10 cellular contexts compared by ENCODE assay signal in the genomic region with DNA sequence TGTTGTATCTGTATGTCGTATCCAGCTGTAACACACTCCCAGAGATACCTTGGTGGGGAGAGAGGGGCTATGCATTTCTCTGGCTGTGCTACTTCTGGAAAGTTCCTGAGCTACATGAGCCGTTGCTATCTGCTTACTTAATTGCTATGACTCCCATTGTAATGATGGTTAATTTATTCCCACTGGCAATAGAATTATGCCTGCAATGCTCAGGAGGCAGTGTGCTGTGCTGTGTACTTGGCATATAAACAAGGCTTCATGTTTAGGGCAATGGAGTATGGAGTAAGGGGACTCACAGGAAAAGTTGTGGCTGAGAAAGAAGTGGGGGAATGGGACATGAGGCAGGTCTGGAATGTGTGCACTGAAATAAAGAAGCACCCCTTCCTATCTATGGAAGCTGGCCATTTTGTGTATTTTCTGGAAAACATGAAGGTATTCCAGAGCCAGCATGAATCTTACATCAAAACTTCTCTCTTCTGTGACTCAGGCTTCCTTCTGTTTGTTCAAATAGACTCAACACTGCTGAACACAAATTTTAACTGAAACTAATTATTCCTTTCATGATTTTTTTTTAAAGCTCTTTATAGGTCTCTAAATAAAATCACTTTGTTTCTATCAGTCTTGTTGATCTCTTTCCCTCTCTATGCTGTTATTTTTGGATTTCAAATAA. TPM values are rescaled to one million over a fixed set of nuclear protein-coding genes. Genes with fewer than 3 reads are reported as not detected.
A peak's percentile ranks its signal among the peaks of the same experiment; 100 is the strongest.
DNase-seq lines count a peak whose midpoint lies in the region; ATAC-seq lines count a peak whose summit lies in the region.
"Had no signal": no experiment of that assay in that cellular context is flagged by ENCODE, and none has a peak within 500 bp of the region (broad histone marks: within the 10 kb centered on the region; RNA-seq: fewer than 3 reads in every experiment).

No MANE protein-coding gene starts in this region.

- H2AFZ ChIP-seq in GM23248: no peak overlapping the region

- WGBS in GM23248 (ENCODE audit: low coverage in 1 of 2, low lambda C conversion rate in 2 of 2, missing lambda C conversion rate in 2 of 2), 2 experiments: 50% methylated on average over 2 of the region's 2 CpGs

- DNase-seq in GM23248: peak; percentile 81
- DNase-seq in T-helper 17 cell: no peak
- peak; percentile 48 for DNase-seq in fibroblast of gingiva (ENCODE audit: low read depth)
- DNase-seq in posterior cingulate gyrus: no peak
- DNase-seq in NCI-H1105 (lab: John Stamatoyannopoulos, UW): no peak
- no peak for DNase-seq in mesenteric fat pad (ENCODE audit: low spot score)
- DNase-seq in NCI-H526 (lab: John Stamatoyannopoulos, UW): no peak
- DNase-seq: GOT3, NCI-H526 treated with DMSO at 0.1 percent for 48 hours had no signal

- no peaks in the 10 kb centered on the region for H4K20me1 ChIP-seq in GM23248 (ENCODE audit: insufficient read depth)

- H3K27ac Mint-ChIP-seq in T-helper 17 cell: peak overlapping the region; percentile 99

- H3K4me3 ChIP-seq in GM23248 (peak overlapping the region; percentile 17; the same call in 1 of the 2 replicates), skin epidermis (no peak overlapping the region)

- H3K9me3 ChIP-seq in GM23248 (ENCODE audit: low read depth) (no peaks in the 10 kb centered on the region), T-helper 17 cell (ENCODE audit: control insufficient read depth, low read length, poor library complexity, severe bottlenecking) (no peaks in the 10 kb centered on the region)

- H3K36me3 ChIP-seq in GM23248 (ENCODE audit: low read depth): peaks cover 74% of the 10 kb centered on the region

- no peak for ATAC-seq in T-helper 17 cell

- H3K4me1 Mint-ChIP-seq in T-helper 17 cell: peaks cover 76% of the 10 kb centered on the region

- H3K79me2 ChIP-seq in GM23248 (ENCODE audit: insufficient read depth): peaks cover 92% of the 10 kb centered on the region

- peaks cover 35% of the 10 kb centered on the region for H3K36me3 Mint-ChIP-seq in T-helper 17 cell (ENCODE audit: low read depth)

- H3K4me3 Mint-ChIP-seq in T-helper 17 cell: peak overlapping the region; percentile 82

- H3K4me2 ChIP-seq in GM23248 (ENCODE audit: unreplicated experiment): peak overlapping the region; percentile 46

- H3K9me2 ChIP-seq in GM23248 (ENCODE audit: insufficient read depth): no peaks in the 10 kb centered on the region

- no peaks in the 10 kb centered on the region for H3K27me3 Mint-ChIP-seq in T-helper 17 cell

- H3F3A ChIP-seq in GM23248 (ENCODE audit: insufficient read depth): peaks cover 91% of the 10 kb centered on the region

- in situ Hi-C loops in GM23248 (cut with MboI): no loop called here

- H3K27ac ChIP-seq in GM23248 (peak overlapping the region; percentile 86), skin epidermis (peak overlapping the region in 18 of 21 experiments; percentile 1 to 74 (median 55))

- intact Hi-C loops in posterior cingulate gyrus (cut with DNase I): no loop called here

- no peaks in the 10 kb centered on the region for H3K27me3 ChIP-seq in GM23248 (replicated peaks; ENCODE audit: insufficient read depth)

- peaks cover 67% of the 10 kb centered on the region for H3K4me1 ChIP-seq in GM23248 (ENCODE audit: insufficient read depth)

- peak overlapping the region; percentile 65 for H3K9ac ChIP-seq in GM23248

RNA-seq across cellular contexts. Expression of a gene that starts 40.6 kb away (rescaled TPM):
- total RNA-seq in GM23248 (2014; rRNA removed; shearing (Covaris generic)): 405 and 506 TPM in 2 replicates
- 519 and 523 TPM in 2 replicates for polyA plus RNA-seq in GM23248 (2016; fragmentation: Nextera tagmentation; extraction: Ambion mirVana)
- 1,000 to 10,000 TPM; 1,118 to 1,497 TPM for total RNA-seq in T-helper 17 cell
- 280 TPM for total RNA-seq in mesenteric fat pad

Comparison
In these comparisons a context has a peak if more than half of its experiments do, and no peak if none do; other contexts are left out.
1. DNase-seq: peak in GM23248 (single experiment) and fibroblast of gingiva (single experiment); none in T-helper 17 cell (0 of 3), posterior cingulate gyrus (0 of 10), NCI-H1105 (single experiment), mesenteric fat pad (single experiment) and NCI-H526 (0 of 2).